3 cellular contexts compared by ENCODE assay signal in genomic region chr6:34071111-34071883, GRCh38.
TF ChIP-seq lines count a peak whose summit lies in the region.

No MANE protein-coding gene starts in this region.

TF ChIP-seq in IMR-90, 13 proteins besides CTCF, POLR2A, EP300 and RAD21:
- TF ChIP-seq MXI1 (IDR thresholded peaks at IDR 0.05; ENCODE audit: borderline replicate concordance, low read depth, low read length), result no peak
- TF ChIP-seq BHLHE40 (IDR thresholded peaks at IDR 0.05; ENCODE audit: low read depth, low read length), result no peak
- no peak for TF ChIP-seq CEBPB (IDR thresholded peaks at IDR 0.05; ENCODE audit: low read depth, low read length)
- no peak for TF ChIP-seq FOS (IDR thresholded peaks at IDR 0.05; ENCODE audit: low read depth, low read length)
- TF ChIP-seq USF2 (IDR thresholded peaks at IDR 0.05; ENCODE audit: low read depth, low read length), result no peak
- no peak for TF ChIP-seq RFX5 (IDR thresholded peaks at IDR 0.05; ENCODE audit: low read depth, low read length)
- no peak for TF ChIP-seq MAFK (IDR thresholded peaks at IDR 0.05; ENCODE audit: low read depth, low read length)
- TF ChIP-seq RCOR1 (IDR thresholded peaks at IDR 0.05; ENCODE audit: insufficient replicate concordance, low read length), result no peak
- TF ChIP-seq MAZ (IDR thresholded peaks at IDR 0.05; ENCODE audit: borderline replicate concordance, low read depth, low read length), result no peak
- no peak for TF ChIP-seq NFE2L2 (IDR thresholded peaks at IDR 0.05; ENCODE audit: low read depth, low read length)
- no peak for TF ChIP-seq SMC3 (IDR thresholded peaks at IDR 0.05; ENCODE audit: low read depth, low read length)
- no peak for TF ChIP-seq CHD1 (IDR thresholded peaks at IDR 0.05; ENCODE audit: low read depth, low read length)
- no peak for TF ChIP-seq ELK1 (IDR thresholded peaks at IDR 0.05; ENCODE audit: borderline replicate concordance, low read depth, low read length)
TF ChIP-seq in IMR-90: peak in this region for 0.

TF ChIP-seq in K562, 482 proteins besides CTCF, POLR2A, EP300 and RAD21 (continues in another document):
- TF ChIP-seq NFE2 (IDR thresholded peaks at IDR 0.05; ENCODE audit: low read depth), result no peak
- TF ChIP-seq CBFB (CRISPR knock-in tag; IDR thresholded peaks at IDR 0.05), result peak; percentile 20; the same call in 1 of the 2 replicates
- TF ChIP-seq ZFP30 (CRISPR knock-in tag; IDR thresholded peaks at IDR 0.05; ENCODE audit: borderline replicate concordance), result no peak
- TF ChIP-seq PHF20 (IDR thresholded peaks at IDR 0.05; ENCODE audit: partially characterized antibody), result peak; percentile 59
- TF ChIP-seq DPF2 (IDR thresholded peaks at IDR 0.05), result no peak
- no peak for TF ChIP-seq JUND (IDR thresholded peaks at IDR 0.05; ENCODE audit: borderline replicate concordance, low read depth, low read length)
- TF ChIP-seq JUND (tag; IDR thresholded peaks at IDR 0.05; ENCODE audit: borderline replicate concordance, low read depth, low read length), result no peak
- TF ChIP-seq CHD4 (IDR thresholded peaks at IDR 0.05; ENCODE audit: insufficient read depth, insufficient replicate concordance, low read depth, low read length, poor library complexity, severe bottlenecking), result peak; percentile 51
- TF ChIP-seq ZNF212 (CRISPR knock-in tag; IDR thresholded peaks at IDR 0.05), result no peak
- no peak for TF ChIP-seq HMG20B (CRISPR knock-in tag; IDR thresholded peaks at IDR 0.05)
- TF ChIP-seq CLOCK (CRISPR knock-in tag; IDR thresholded peaks at IDR 0.05; ENCODE audit: borderline replicate concordance), result no peak
- TF ChIP-seq GTF2A2 (tag; IDR thresholded peaks at IDR 0.05), result no peak
- TF ChIP-seq HBP1 (CRISPR knock-in tag; IDR thresholded peaks at IDR 0.05), result peak; percentile 62
- peak; percentile 7; the same call in 1 of the 2 replicates for TF ChIP-seq ELF4 (CRISPR knock-in tag; IDR thresholded peaks at IDR 0.05)
- TF ChIP-seq ZC3H4 (CRISPR knock-in tag; IDR thresholded peaks at IDR 0.05; ENCODE audit: borderline replicate concordance), result peak; percentile 28; the same call in 1 of the 2 replicates
- no peak for TF ChIP-seq TCFL5 (CRISPR knock-in tag; conservative IDR thresholded peaks at IDR 0.05)
- TF ChIP-seq NFXL1 (CRISPR knock-in tag; IDR thresholded peaks at IDR 0.05), result no peak
- peak; percentile 21 to 45; a peak in 2 of 4 replicates for TF ChIP-seq MLLT1 (IDR thresholded peaks at IDR 0.05)
- TF ChIP-seq CBX3 (IDR thresholded peaks at IDR 0.05; ENCODE audit: borderline replicate concordance in 1 of 2, low read length in 2 of 2), result 0 out of 3 replicates have a peak, but pooled peaks of 1 of the 2 experiments have one; percentile 8
- no peak for TF ChIP-seq E4F1 (CRISPR knock-in tag; IDR thresholded peaks at IDR 0.05; ENCODE audit: borderline replicate concordance)
- TF ChIP-seq FOXA3 (CRISPR knock-in tag; conservative IDR thresholded peaks at IDR 0.05 in 1 of 2, IDR thresholded peaks at IDR 0.05 in 1 of 2), result peak in 1 of 2 experiments; percentile 12; a peak in 1 of 4 replicates
- no peak for TF ChIP-seq CCAR2 (IDR thresholded peaks at IDR 0.05; ENCODE audit: low read depth, low read length)

TF ChIP-seq in HEK293T, 16 proteins besides CTCF, POLR2A, EP300 and RAD21:
- no peak for TF ChIP-seq SP1 (IDR thresholded peaks at IDR 0.05)
- TF ChIP-seq ZNF384 (IDR thresholded peaks at IDR 0.05), result no peak
- TF ChIP-seq TARDBP (IDR thresholded peaks at IDR 0.05), result no peak
- no peak for TF ChIP-seq FOXM1 (IDR thresholded peaks at IDR 0.05; ENCODE audit: borderline replicate concordance)
- TF ChIP-seq ELF4 (IDR thresholded peaks at IDR 0.05), result no peak
- no peak for TF ChIP-seq SUZ12 (IDR thresholded peaks at IDR 0.05)
- no peak for TF ChIP-seq BHLHE40 (IDR thresholded peaks at IDR 0.05; ENCODE audit: borderline replicate concordance)
- TF ChIP-seq FOXA1 (IDR thresholded peaks at IDR 0.05), result no peak
- no peak for TF ChIP-seq PKNOX1 (IDR thresholded peaks at IDR 0.05)
- TF ChIP-seq FOXK2 (IDR thresholded peaks at IDR 0.05), result no peak
- TF ChIP-seq CTBP1 (IDR thresholded peaks at IDR 0.05; ENCODE audit: borderline replicate concordance), result no peak
- TF ChIP-seq LEF1 (IDR thresholded peaks at IDR 0.05; ENCODE audit: borderline replicate concordance), result no peak
- TF ChIP-seq HDGF (IDR thresholded peaks at IDR 0.05; ENCODE audit: borderline replicate concordance), result no peak
- no peak for TF ChIP-seq NFRKB (IDR thresholded peaks at IDR 0.05)
- TF ChIP-seq L3MBTL2 (conservative IDR thresholded peaks at IDR 0.05), result no peak
- no peak for TF ChIP-seq ARNT (IDR thresholded peaks at IDR 0.05)
TF ChIP-seq in HEK293T: peak in this region for 0.
